1 cellular context compared by ENCODE assay signal in genomic region chr3:4218426-4219226, GRCh38.
TF ChIP-seq lines count a peak whose summit lies in the region.

No MANE protein-coding gene starts in this region.

TF ChIP-seq in HepG2, 621 proteins besides CTCF, POLR2A, EP300 and RAD21 (continued from another document):
- TF ChIP-seq STAT6 (CRISPR knock-in tag; IDR thresholded peaks at IDR 0.05; ENCODE audit: borderline replicate concordance): no peak
- TF ChIP-seq TFE3 (CRISPR knock-in tag; IDR thresholded peaks at IDR 0.05): no peak
- no peak for TF ChIP-seq TMF1 (CRISPR knock-in tag; IDR thresholded peaks at IDR 0.05; ENCODE audit: low read depth)
- TF ChIP-seq ZFY (CRISPR knock-in tag; IDR thresholded peaks at IDR 0.05): no peak
- no peak for TF ChIP-seq U2AF1 (optimal IDR thresholded peaks at IDR 0.05; ENCODE audit: low read depth, low read length)
- TF ChIP-seq ATF7 (IDR thresholded peaks at IDR 0.05): no peak
- TF ChIP-seq ATF7 (CRISPR knock-in tag; IDR thresholded peaks at IDR 0.05): no peak
- no peak for TF ChIP-seq ATF3 (CRISPR knock-in tag; IDR thresholded peaks at IDR 0.05)
- TF ChIP-seq SMC3 (IDR thresholded peaks at IDR 0.05; ENCODE audit: low read length): no peak
- no peak for TF ChIP-seq ZNF121 (CRISPR knock-in tag; IDR thresholded peaks at IDR 0.05)
- no peak for TF ChIP-seq ZNF547 (CRISPR knock-in tag; IDR thresholded peaks at IDR 0.05)
- no peak for TF ChIP-seq DR1 (CRISPR knock-in tag; IDR thresholded peaks at IDR 0.05)
- TF ChIP-seq ZBTB33 (CRISPR knock-in tag; IDR thresholded peaks at IDR 0.05): no peak
- TF ChIP-seq ZNF7 (CRISPR knock-in tag; IDR thresholded peaks at IDR 0.05): no peak
TF ChIP-seq in HepG2: peak in this region for 0.
